8 cellular contexts compared by ENCODE assay signal in the genomic region with DNA sequence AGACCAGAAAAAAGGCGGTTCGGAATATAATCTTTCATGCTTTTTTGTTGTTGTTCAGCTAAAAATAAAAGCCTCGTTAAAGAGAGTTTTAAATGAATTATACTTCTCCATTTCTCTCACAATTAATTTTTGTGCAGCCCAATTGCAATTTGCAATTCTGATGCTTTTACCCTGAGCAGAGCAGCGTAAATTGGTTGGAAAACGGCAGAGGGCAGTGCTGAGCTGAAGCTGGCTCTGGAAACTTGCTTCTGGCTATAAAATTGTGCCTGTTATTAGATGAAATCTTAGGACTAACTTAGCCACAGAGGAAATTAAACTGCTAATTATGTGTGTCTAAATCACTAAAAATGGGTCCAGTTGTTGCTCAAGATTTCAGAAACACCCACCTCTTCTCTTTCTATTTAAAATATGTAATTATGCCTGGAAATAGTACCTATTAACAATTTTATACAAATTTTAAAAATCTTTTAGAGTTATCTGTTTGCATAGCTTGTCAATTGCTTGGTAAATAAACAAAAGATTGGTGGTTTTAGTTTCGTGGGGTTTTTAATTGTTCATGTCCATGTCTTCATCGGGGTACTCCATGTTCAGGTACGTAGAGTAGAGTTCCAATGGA.
DNase-seq lines count a peak whose midpoint lies in the region; ATAC-seq and TF ChIP-seq lines count a peak whose summit lies in the region.

No MANE protein-coding gene starts in this region.

- H3K4me1 Mint-ChIP-seq in activated CD4-positive, alpha-beta T cell treated with anti-CD3 and anti-CD28 coated beads for 36 hours = no peaks in the 10 kb centered on the region

- H3K9me3 ChIP-seq in WERI-Rb-1 (ENCODE audit: severe bottlenecking) (no peaks in the 10 kb centered on the region), osteoblast (ENCODE audit: low read depth, low read length) (no peaks in the 10 kb centered on the region)

- no peak overlapping the region for H3K4me2 ChIP-seq in osteoblast (ENCODE audit: insufficient read depth, low read length)

- no peaks in the 10 kb centered on the region for H4K20me1 ChIP-seq in osteoblast (ENCODE audit: insufficient read depth, low read length)

- no peaks in the 10 kb centered on the region for H3K27me3 Mint-ChIP-seq in activated CD4-positive, alpha-beta T cell treated with anti-CD3 and anti-CD28 coated beads for 36 hours

- H3K4me1 ChIP-seq in osteoblast (ENCODE audit: insufficient read depth, low read length) = peaks cover 7% of the 10 kb centered on the region

- no peaks in the 10 kb centered on the region for H3K27me3 ChIP-seq in WERI-Rb-1 (ENCODE audit: insufficient read depth, low read depth, severe bottlenecking)
- H3K27me3 ChIP-seq in osteoblast (ENCODE audit: insufficient read depth, low read length) = no peaks in the 10 kb centered on the region

- no peak overlapping the region for H3K27ac Mint-ChIP-seq in activated CD4-positive, alpha-beta T cell treated with anti-CD3 and anti-CD28 coated beads for 36 hours

- no peaks in the 10 kb centered on the region for H3K9me3 Mint-ChIP-seq in activated CD4-positive, alpha-beta T cell treated with anti-CD3 and anti-CD28 coated beads for 36 hours (ENCODE audit: low read depth)

- H3K27ac ChIP-seq in WERI-Rb-1 (no peak overlapping the region), osteoblast (ENCODE audit: low read depth, low read length) (no peak overlapping the region)

- CTCF ChIA-PET in activated CD4-positive, alpha-beta T cell treated with anti-CD3 and anti-CD28 coated beads for 36 hours (lab: Charles Lee) = interaction anchor here (0.5 to 1.0 kb wide), 3 partner anchors 9 to 448 kb away, joined by 3 to 4 read pairs (median 3); no protein-coding TSS in a partner anchor

- H3K4me3 Mint-ChIP-seq in activated CD4-positive, alpha-beta T cell treated with anti-CD3 and anti-CD28 coated beads for 36 hours = no peak overlapping the region

- TF ChIP-seq CTCF in WERI-Rb-1 (IDR thresholded peaks at IDR 0.05; ENCODE audit: low read depth, low read length) (peak; percentile 78), osteoblast (IDR thresholded peaks at IDR 0.05; ENCODE audit: extremely low read depth, low read depth, low read length) (peak; percentile 95)

- POLR2A ChIA-PET in activated CD4-positive, alpha-beta T cell treated with anti-CD3 and anti-CD28 coated beads for 36 hours (lab: Charles Lee) = no interaction called here

- H3K36me3 ChIP-seq in WERI-Rb-1 (no peaks in the 10 kb centered on the region), osteoblast (ENCODE audit: insufficient read depth, low read length) (no peaks in the 10 kb centered on the region)

- no peak overlapping the region for H2AFZ ChIP-seq in osteoblast (ENCODE audit: low read length)

- ATAC-seq in activated CD4-positive, alpha-beta T cell treated with anti-CD3 and anti-CD28 coated beads for 36 hours = no peak
- ATAC-seq in HG02885 (IDR thresholded peaks at IDR 0.05; ENCODE audit: poor library complexity, unreplicated experiment) (no peak), HG02571 (IDR thresholded peaks at IDR 0.05; ENCODE audit: unreplicated experiment) (no peak)

- no peaks in the 10 kb centered on the region for H3K79me2 ChIP-seq in osteoblast (ENCODE audit: insufficient read depth, low read length)

- peak; percentile 58 for DNase-seq in activated CD4-positive, alpha-beta T cell treated with anti-CD3 and anti-CD28 coated beads for 36 hours
- DNase-seq in activated CD4-positive, alpha-beta T cell treated with anti-CD3 and anti-CD28 coated beads, Interleukin-2, amount 50 U/mL, for 4 hours = no peak
- DNase-seq in NCI-H128 (lab: John Stamatoyannopoulos, UW; ENCODE audit: unreplicated experiment) (peak; percentile 16), WERI-Rb-1 (peak; percentile 55), fibroblast of the conjunctiva (ENCODE audit: low read depth) (peak; percentile 45), osteoblast (ENCODE audit: insufficient read length, low spot score, missing footprints) (no peak)

- no peak overlapping the region for H3K4me3 ChIP-seq in WERI-Rb-1 (ENCODE audit: low read depth, low read length)
- H3K4me3 ChIP-seq in osteoblast (ENCODE audit: insufficient read depth, low read length) = no peak overlapping the region

- H3K36me3 Mint-ChIP-seq in activated CD4-positive, alpha-beta T cell treated with anti-CD3 and anti-CD28 coated beads for 36 hours (ENCODE audit: low read depth) = no peaks in the 10 kb centered on the region

- intact Hi-C loops in activated CD4-positive, alpha-beta T cell treated with anti-CD3 and anti-CD28 coated beads for 36 hours (cut with DNase I, micrococcal nuclease) = loop anchor here in 1 of 2 experiments (10.0 kb wide), 1 partner anchor 825 kb away; no protein-coding TSS in a partner anchor

Comparison
In these comparisons a context has a peak if more than half of its experiments do, and no peak if none do; other contexts are left out.
1. DNase-seq: peak in activated CD4-positive, alpha-beta T cell treated with anti-CD3 and anti-CD28 coated beads for 36 hours (single experiment), NCI-H128 (single experiment), WERI-Rb-1 (single experiment) and fibroblast of the conjunctiva (single experiment); none in activated CD4-positive, alpha-beta T cell treated with anti-CD3 and anti-CD28 coated beads, Interleukin-2, amount 50 U/mL, for 4 hours (0 of 2) and osteoblast (single experiment).